Comparison of ENCODE assay signal across 8 cellular contexts in the genomic region with DNA sequence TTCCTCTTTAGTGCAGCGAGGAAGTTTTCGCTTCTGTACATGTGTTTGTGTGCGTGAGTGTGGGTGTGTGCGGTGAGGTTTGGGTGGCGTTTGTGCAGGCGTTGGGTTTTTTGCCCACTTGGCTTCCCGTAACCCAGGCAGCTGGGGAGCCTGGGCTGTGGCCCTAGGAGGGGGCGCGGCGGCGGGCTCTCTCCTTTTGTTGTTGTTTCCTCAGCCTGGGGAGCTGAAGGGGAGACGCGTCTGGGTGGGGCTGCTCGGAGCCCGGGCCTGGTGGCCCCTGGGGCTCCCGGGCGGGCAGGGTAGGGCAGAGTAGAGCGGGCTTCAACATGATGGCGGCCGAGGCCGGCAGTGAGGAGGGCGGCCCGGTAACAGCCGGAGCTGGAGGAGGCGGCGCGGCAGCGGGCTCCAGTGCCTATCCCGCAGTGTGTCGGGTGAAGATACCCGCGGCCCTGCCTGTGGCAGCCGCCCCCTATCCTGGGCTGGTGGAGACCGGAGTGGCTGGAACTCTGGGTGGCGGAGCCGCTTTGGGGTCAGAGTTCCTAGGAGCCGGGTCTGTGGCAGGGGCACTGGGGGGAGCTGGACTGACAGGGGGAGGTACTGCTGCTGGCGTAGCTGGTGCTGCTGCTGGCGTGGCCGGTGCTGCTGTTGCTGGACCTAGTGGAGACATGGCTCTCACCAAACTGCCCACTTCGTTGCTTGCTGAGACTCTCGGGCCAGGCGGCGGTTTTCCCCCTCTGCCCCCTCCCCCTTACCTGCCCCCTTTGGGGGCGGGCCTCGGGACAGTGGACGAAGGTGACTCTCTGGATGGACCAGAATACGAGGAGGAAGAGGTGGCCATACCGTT. TPM values are rescaled to one million over a fixed set of nuclear protein-coding genes. Genes with fewer than 3 reads are reported as not detected.
DNase-seq lines count a peak whose midpoint lies in the region; ATAC-seq and TF ChIP-seq lines count a peak whose summit lies in the region.

No MANE protein-coding gene starts in this region.

- no peaks in the 10 kb centered on the region for H3K9me2 ChIP-seq in hepatocyte (replicated peaks; ENCODE audit: insufficient read depth)

- peaks cover 12% of the 10 kb centered on the region; the same call in 1 of the 2 replicates for H3K4me1 ChIP-seq in ES-I3 (ENCODE audit: insufficient read depth, low read length)
- peaks cover 32% of the 10 kb centered on the region for H3K4me1 ChIP-seq in HUES64 (ENCODE audit: insufficient read depth, low read length)
- H3K4me1 ChIP-seq in hepatocyte (ENCODE audit: insufficient read depth), result peaks cover 8% of the 10 kb centered on the region
- H3K4me1 ChIP-seq in rectal smooth muscle tissue (ENCODE audit: control insufficient read depth, insufficient read depth, low read length), result peaks cover 10% of the 10 kb centered on the region

- peak overlapping the region; percentile 98 for H3K4me3 ChIP-seq in HUES64 (ENCODE audit: low read length)
- peak overlapping the region; percentile 93 for H3K4me3 ChIP-seq in astrocyte of the cerebellum (ENCODE audit: low read depth, low read length)
- H3K4me3 ChIP-seq in hepatocyte, result peak overlapping the region; percentile 98
- H3K4me3 ChIP-seq in rectal smooth muscle tissue (ENCODE audit: low read length), result peak overlapping the region; percentile 87

- H3K36me3 ChIP-seq in ES-I3 (ENCODE audit: insufficient read depth, low read length) (no peaks in the 10 kb centered on the region), HUES64 (ENCODE audit: insufficient read depth, low read length) (0 out of 2 replicates have a peak, but pooled peaks cover 7% of the 10 kb centered on the region), hepatocyte (replicated peaks; ENCODE audit: insufficient read depth, low read depth) (no peaks in the 10 kb centered on the region), rectal smooth muscle tissue (ENCODE audit: control insufficient read depth, insufficient read depth, low read length) (no peaks in the 10 kb centered on the region)

- peaks cover 20% of the 10 kb centered on the region for H4K20me1 ChIP-seq in hepatocyte (ENCODE audit: insufficient read depth, poor library complexity, severe bottlenecking)

- WGBS in HUES64, result 1% methylated on average over 48 of the region's 49 CpGs
- WGBS in hepatocyte (ENCODE audit: low lambda C conversion rate, missing lambda C conversion rate), result under 1% methylated on average over 24 of the region's 49 CpGs

- H3K9me3 ChIP-seq in ES-I3 (ENCODE audit: control insufficient read depth, insufficient read depth, low read length) (no peaks in the 10 kb centered on the region), HUES64 (ENCODE audit: insufficient read depth, low read depth, low read length) (no peaks in the 10 kb centered on the region), hepatocyte (ENCODE audit: low read depth) (no peaks in the 10 kb centered on the region)

- peak overlapping the region; percentile 93 for H2AFZ ChIP-seq in hepatocyte

- TF ChIP-seq CTCF in astrocyte of the cerebellum (IDR thresholded peaks at IDR 0.05; ENCODE audit: low read depth, low read length, missing control alignments), result no peak
- no peak for TF ChIP-seq CTCF in hepatocyte (IDR thresholded peaks at IDR 0.05; ENCODE audit: poor library complexity)

- H3K79me2 ChIP-seq in hepatocyte, result peaks cover 49% of the 10 kb centered on the region

- ATAC-seq in GM21528 (IDR thresholded peaks at IDR 0.05; ENCODE audit: low FRiP score, unreplicated experiment), result peak; percentile 59

- DNase-seq in T-helper 2 cell (peak in 3 of 5 experiments; percentile 44 to 63 (median 62)), astrocyte of the cerebellum (ENCODE audit: low read depth) (peak; percentile 19), hepatocyte (ENCODE audit: low spot score) (peak; percentile 77), DMS114 treated with DMSO at 0.1 percent for 48 hours (lab: John Stamatoyannopoulos, UW; ENCODE audit: unreplicated experiment) (no peak)

- H3K9ac ChIP-seq in ES-I3 (ENCODE audit: low read depth, low read length) (peak overlapping the region; percentile 90), HUES64 (ENCODE audit: low read depth, low read length) (peak overlapping the region; percentile 86), rectal smooth muscle tissue (ENCODE audit: low read length) (peak overlapping the region; percentile 74)

- H3K27me3 ChIP-seq in HUES64 (ENCODE audit: insufficient read depth, low read length), result peaks cover 26% of the 10 kb centered on the region
- no peaks in the 10 kb centered on the region for H3K27me3 ChIP-seq in hepatocyte
- H3K27me3 ChIP-seq in rectal smooth muscle tissue (ENCODE audit: control insufficient read depth, insufficient read depth, low read length), result no peaks in the 10 kb centered on the region

- peak overlapping the region; percentile 90 for H3K4me2 ChIP-seq in hepatocyte

- H3K27ac ChIP-seq in HUES64 (ENCODE audit: low read depth, low read length), result peak overlapping the region; percentile 71
- H3K27ac ChIP-seq in hepatocyte, result peak overlapping the region; percentile 98
- peak overlapping the region; percentile 86 for H3K27ac ChIP-seq in rectal smooth muscle tissue (ENCODE audit: low read depth, low read length)

- in situ Hi-C loops in astrocyte of the cerebellum (cut with HindIII; ENCODE audit: low sequenced_read_pairs), result no loop called here

RNA-seq across cellular contexts. Expression of gene RASA1, which starts 0.7 kb away (rescaled TPM):
- 31.5 TPM for polyA plus RNA-seq in HUES64 (2013, experiment 1 of 2)
- 32.9 TPM for polyA plus RNA-seq in HUES64 (2013, experiment 2 of 2)
- total RNA-seq in hepatocyte, result 25.8 and 33.5 TPM in 2 replicates
- 13.6 and 13.7 TPM in 2 replicates for polyA plus RNA-seq in hepatocyte
